In genomic region chr19:31596751-31597150, GRCh38 we compare ENCODE assay signal across 33 cellular contexts.
"Had no signal": no experiment of that assay in that cellular context is flagged by ENCODE, and none has a peak within 500 bp of the region (broad histone marks: within the 10 kb centered on the region; RNA-seq: fewer than 3 reads in every experiment).

No MANE protein-coding gene starts in this region.

- H3K4me3 ChIP-seq: adrenal gland, ascending aorta, breast epithelium, cardiac muscle cell, colonic mucosa, dorsolateral prefrontal cortex, esophagus muscularis mucosa, gastrocnemius medialis, heart left ventricle had no signal

- H3K4me1 ChIP-seq: adrenal gland, ascending aorta, breast epithelium, colonic mucosa, esophagus muscularis mucosa, foreskin keratinocyte, gastrocnemius medialis, heart left ventricle had no signal

- H3K27me3 Mint-ChIP-seq: activated naive CD8-positive, alpha-beta T cell treated with anti-CD3 and anti-CD28 coated beads for 36 hours; activated naive CD8-positive, alpha-beta T cell treated with anti-CD3 and anti-CD28 coated beads, Interleukin-2, amount 50 U/mL, for 24 hours; dendritic cell treated with granulocyte-macrophage colony-stimulating factor and Interleukin-4, amounts not matched to agents 40 ng/mL and 50 ng/mL, for 4 days had no signal

- H3K27me3 ChIP-seq: adrenal gland, ascending aorta, breast epithelium, cardiac muscle cell, colonic mucosa, esophagus muscularis mucosa, foreskin keratinocyte, gastrocnemius medialis, heart left ventricle had no signal

- H3K27ac Mint-ChIP-seq: activated CD8-positive, alpha-beta T cell treated with anti-CD3 and anti-CD28 coated beads for 36 hours; activated naive CD4-positive, alpha-beta T cell treated with anti-CD3 and anti-CD28 coated beads for 36 hours; activated naive CD4-positive, alpha-beta T cell treated with anti-CD3 and anti-CD28 coated beads, Interleukin-2, amount 50 U/mL, for 24 hours; activated naive CD8-positive, alpha-beta T cell treated with anti-CD3 and anti-CD28 coated beads for 36 hours; activated naive CD8-positive, alpha-beta T cell treated with anti-CD3 and anti-CD28 coated beads, Interleukin-2, amount 50 U/mL, for 24 hours; activated T-helper 1 cell treated with anti-CD3 and anti-CD28 coated beads, Interleukin-12 subunit alpha, Interleukin-12 subunit beta, Interleukin-2, Interleukin-4 antibody, amounts not matched to agents 30 ng/mL and 10 ng/mL and 1 ng/mL, durations not matched to agents 14 hours and 24 hours and 36 hours; activated T-helper 2 cell treated with anti-CD3 and anti-CD28 coated beads, Interferon-gamma antibody, Interleukin-2, Interleukin-4, amounts not matched to agents 10 μg/mL and 5 μg/mL and 100 μg/mL, durations not matched to agents 14 hours and 24 hours and 36 hours; brain; dendritic cell treated with granulocyte-macrophage colony-stimulating factor and Interleukin-4, amounts not matched to agents 40 ng/mL and 50 ng/mL, for 4 days had no signal

- H3K9me3 ChIP-seq: adrenal gland, ascending aorta, breast epithelium, colonic mucosa, esophagus muscularis mucosa, gastrocnemius medialis, heart left ventricle had no signal

- ATAC-seq: activated CD8-positive, alpha-beta T cell treated with anti-CD3 and anti-CD28 coated beads for 36 hours; activated naive CD8-positive, alpha-beta T cell treated with anti-CD3 and anti-CD28 coated beads, Interleukin-2, amount 50 U/mL, for 24 hours; foreskin keratinocyte; gastrocnemius medialis; heart left ventricle had no signal

- H3K36me3 ChIP-seq: adrenal gland, ascending aorta, breast epithelium, cardiac muscle cell, colonic mucosa, esophagus muscularis mucosa, gastrocnemius medialis, heart left ventricle had no signal

- DNase-seq: activated CD4-positive, alpha-beta T cell treated with anti-CD3 and anti-CD28 coated beads for 1 hour; activated CD4-positive, alpha-beta T cell treated with anti-CD3 and anti-CD28 coated beads for 48 hours; activated CD4-positive, alpha-beta T cell treated with anti-CD3 and anti-CD28 coated beads, Interleukin-2, amount 50 U/mL, for 1 hour; activated CD4-positive, alpha-beta T cell treated with anti-CD3 and anti-CD28 coated beads, Interleukin-2, amount 50 U/mL, for 48 hours; activated CD8-positive, alpha-beta memory T cell treated with anti-CD3 and anti-CD28 coated beads for 24 hours; activated CD8-positive, alpha-beta T cell treated with anti-CD3 and anti-CD28 coated beads for 36 hours; activated effector memory CD4-positive, alpha-beta T cell treated with anti-CD3 and anti-CD28 coated beads, Interleukin-2, amount 50 U/mL, for 16 hours; activated naive CD4-positive, alpha-beta T cell treated with anti-CD3 and anti-CD28 coated beads for 36 hours; activated naive CD8-positive, alpha-beta T cell treated with anti-CD3 and anti-CD28 coated beads for 36 hours; activated naive CD8-positive, alpha-beta T cell treated with anti-CD3 and anti-CD28 coated beads, Interleukin-2, amount 50 U/mL, for 24 hours; activated T-cell treated with anti-CD3 and anti-CD28 coated beads, Interleukin-2, amount 50 U/mL, for 48 hours; adrenal gland; amygdala; central memory CD4-positive, alpha-beta T cell; cerebellar nuclear complex; colonic mucosa; dorsolateral prefrontal cortex; effector memory CD4-positive, alpha-beta T cell; erythroblast; foreskin keratinocyte; gastrocnemius medialis; glutamatergic neuron; heart left ventricle; T-helper 2 cell had no signal

- H3K9me3 Mint-ChIP-seq: activated CD8-positive, alpha-beta T cell treated with anti-CD3 and anti-CD28 coated beads for 36 hours; activated naive CD4-positive, alpha-beta T cell treated with anti-CD3 and anti-CD28 coated beads for 36 hours; activated naive CD4-positive, alpha-beta T cell treated with anti-CD3 and anti-CD28 coated beads, Interleukin-2, amount 50 U/mL, for 24 hours; activated naive CD8-positive, alpha-beta T cell treated with anti-CD3 and anti-CD28 coated beads for 36 hours; activated naive CD8-positive, alpha-beta T cell treated with anti-CD3 and anti-CD28 coated beads, Interleukin-2, amount 50 U/mL, for 24 hours; activated T-helper 1 cell treated with anti-CD3 and anti-CD28 coated beads, Interleukin-12 subunit alpha, Interleukin-12 subunit beta, Interleukin-2, Interleukin-4 antibody, amounts not matched to agents 30 ng/mL and 10 ng/mL and 1 ng/mL, durations not matched to agents 14 hours and 24 hours and 36 hours; activated T-helper 2 cell treated with anti-CD3 and anti-CD28 coated beads, Interferon-gamma antibody, Interleukin-2, Interleukin-4, amounts not matched to agents 10 μg/mL and 5 μg/mL and 100 μg/mL, durations not matched to agents 14 hours and 24 hours and 36 hours; dendritic cell treated with granulocyte-macrophage colony-stimulating factor and Interleukin-4, amounts not matched to agents 40 ng/mL and 50 ng/mL, for 4 days had no signal

- H3K4me1 Mint-ChIP-seq: activated naive CD4-positive, alpha-beta T cell treated with anti-CD3 and anti-CD28 coated beads, Interleukin-2, amount 50 U/mL, for 24 hours; activated naive CD8-positive, alpha-beta T cell treated with anti-CD3 and anti-CD28 coated beads for 36 hours; activated naive CD8-positive, alpha-beta T cell treated with anti-CD3 and anti-CD28 coated beads, Interleukin-2, amount 50 U/mL, for 24 hours had no signal

- H3K27ac ChIP-seq: adrenal gland, ascending aorta, breast epithelium, cardiac muscle cell, colonic mucosa, esophagus muscularis mucosa, foreskin keratinocyte, gastrocnemius medialis, heart left ventricle had no signal

- H3K36me3 Mint-ChIP-seq: activated naive CD4-positive, alpha-beta T cell treated with anti-CD3 and anti-CD28 coated beads, Interleukin-2, amount 50 U/mL, for 24 hours; activated naive CD8-positive, alpha-beta T cell treated with anti-CD3 and anti-CD28 coated beads for 36 hours; brain had no signal

- H3K4me3 Mint-ChIP-seq: activated CD8-positive, alpha-beta T cell treated with anti-CD3 and anti-CD28 coated beads for 36 hours; activated naive CD4-positive, alpha-beta T cell treated with anti-CD3 and anti-CD28 coated beads for 36 hours; activated naive CD4-positive, alpha-beta T cell treated with anti-CD3 and anti-CD28 coated beads, Interleukin-2, amount 50 U/mL, for 24 hours; activated naive CD8-positive, alpha-beta T cell treated with anti-CD3 and anti-CD28 coated beads for 36 hours; activated naive CD8-positive, alpha-beta T cell treated with anti-CD3 and anti-CD28 coated beads, Interleukin-2, amount 50 U/mL, for 24 hours; activated T-helper 1 cell treated with anti-CD3 and anti-CD28 coated beads, Interleukin-12 subunit alpha, Interleukin-12 subunit beta, Interleukin-2, Interleukin-4 antibody, amounts not matched to agents 30 ng/mL and 10 ng/mL and 1 ng/mL, durations not matched to agents 14 hours and 24 hours and 36 hours; brain; dendritic cell treated with granulocyte-macrophage colony-stimulating factor and Interleukin-4, amounts not matched to agents 40 ng/mL and 50 ng/mL, for 4 days had no signal
